ENCODE assay signal across 17 cellular contexts in genomic region chrX:16060252-16060651, GRCh38.
"Had no signal": no experiment of that assay in that cellular context is flagged by ENCODE, and none has a peak within 500 bp of the region (broad histone marks: within the 10 kb centered on the region; RNA-seq: fewer than 3 reads in every experiment).

No MANE protein-coding gene starts in this region.

- DNase-seq: activated CD4-positive, alpha-beta T cell treated with anti-CD3 and anti-CD28 coated beads for 1 hour; activated CD8-positive, alpha-beta memory T cell treated with anti-CD3 and anti-CD28 coated beads for 24 hours; activated CD8-positive, alpha-beta memory T cell treated with anti-CD3 and anti-CD28 coated beads, Interleukin-2, amount 50 U/mL, for 48 hours; activated effector memory CD4-positive, alpha-beta T cell treated with anti-CD3 and anti-CD28 coated beads, Interleukin-2, amount 50 U/mL, for 16 hours; activated T-cell treated with anti-CD3 and anti-CD28 coated beads, Interleukin-2, amount 50 U/mL, for 48 hours; amniotic stem cell; effector CD8-positive, alpha-beta T cell; heart left ventricle; left ventricle myocardium superior; occipital lobe; stimulated activated CD4-positive, alpha-beta T cell treated with anti-CD3 and anti-CD28 coated beads, Interleukin-2, amount 100 ng/mL, for 24 hours; stimulated activated naive CD8-positive, alpha-beta T cell treated with anti-CD3 and anti-CD28 coated beads, Interleukin-15, Interleukin-2, amounts not matched to agents 100 U/mL and 50 U/mL, for 24 hours; transverse colon; WERI-Rb-1 had no signal

- ATAC-seq: esophagus mucosa; gastroesophageal sphincter; heart left ventricle; left ventricle myocardium superior; stimulated activated naive CD8-positive, alpha-beta T cell treated with anti-CD3 and anti-CD28 coated beads, Interleukin-15, Interleukin-2, amounts not matched to agents 100 U/mL and 50 U/mL, for 24 hours had no signal

- H3K27me3 ChIP-seq: gastroesophageal sphincter, suprapubic skin, transverse colon had no signal

- H3K4me1 ChIP-seq: gastroesophageal sphincter, heart left ventricle, suprapubic skin, transverse colon had no signal

- H3K36me3 ChIP-seq: gastroesophageal sphincter, heart left ventricle, suprapubic skin, transverse colon, WERI-Rb-1 had no signal

- H3K9me3 ChIP-seq: gastroesophageal sphincter, suprapubic skin, transverse colon had no signal

- H3K4me3 ChIP-seq: gastroesophageal sphincter, heart left ventricle, suprapubic skin, transverse colon had no signal

- H3K27ac ChIP-seq: gastroesophageal sphincter, heart left ventricle, suprapubic skin, WERI-Rb-1 had no signal
